Comparison of ENCODE assay signal across 8 cellular contexts in genomic region chr7:103037823-103038739, GRCh38. TPM values are rescaled to one million over a fixed set of nuclear protein-coding genes. Genes with fewer than 3 reads are reported as not detected.
DNase-seq lines count a peak whose midpoint lies in the region; ATAC-seq, FAIRE-seq and TF ChIP-seq lines count a peak whose summit lies in the region.
"Not testable (repeated sequence)": the region's sequence is repeated elsewhere in the genome, so short reads cannot be mapped to it uniquely, and the experiment has no call there.

No MANE protein-coding gene starts in this region.

- intact Hi-C loops in Calu3 (cut with micrococcal nuclease; ENCODE audit: unreplicated experiment) (loop anchor here (5.0 kb wide), 1 partner anchor 46 kb away; no protein-coding TSS in a partner anchor), PC-9 (cut with micrococcal nuclease; ENCODE audit: unreplicated experiment) (loop anchor here (5.0 kb wide), 2 partner anchors 46 to 66 kb away; no protein-coding TSS in a partner anchor)
- intact Hi-C loops in activated CD4-positive, alpha-beta memory T cell treated with anti-CD3 and anti-CD28 coated beads for 36 hours (cut with micrococcal nuclease); HepG2 (cut with micrococcal nuclease; ENCODE audit: unreplicated experiment); stomach (cut with DNase I; ENCODE audit: low total_unique reads): not testable (repeated sequence)

- H3K27me3 ChIP-seq in HUES64 (ENCODE audit: insufficient read depth, low read length); PC-9 (ENCODE audit: insufficient read depth, low read depth); endodermal cell (ENCODE audit: control insufficient read depth, insufficient read depth, low read length, poor library complexity, severe bottlenecking); HepG2 (ENCODE audit: control insufficient read depth in 1 of 2, insufficient read depth in 2 of 2, low read length in 2 of 2); stomach: not testable (repeated sequence)

- BruUV-seq in Calu3 (replicated peaks; lab: Mats Ljungman, UMichigan); PC-9 (replicated peaks; lab: Mats Ljungman, UMichigan); HepG2 (replicated peaks; lab: Mats Ljungman, UMichigan): not testable (repeated sequence)

- not testable (repeated sequence) for H3K9me2 ChIP-seq in PC-9 (ENCODE audit: insufficient read depth)

- POLR2A ChIA-PET in PC-9 (lab: Charles Lee; ENCODE audit: unreplicated experiment) (interaction anchor here (0.6 kb wide), 5 partner anchors 37 to 205 kb away, joined by 3 to 7 read pairs (median 5); partner anchors contain the start of genes ARMC10 and FBXL13), HepG2 (lab: Yijun Ruan, JAX) (interaction anchor here (0.6 to 2.4 kb wide), 6 partner anchors 13 to 289 kb away, joined by 3 to 16 read pairs (median 7); partner anchors contain the start of genes ARMC10, FAM185A and FBXL13)
- POLR2A ChIA-PET in activated CD4-positive, alpha-beta memory T cell treated with anti-CD3 and anti-CD28 coated beads for 36 hours (lab: Charles Lee) = not testable (repeated sequence)

- WGBS in HUES64 = 77% methylated on average over 20 of the region's 20 CpGs
- WGBS in endodermal cell (ENCODE audit: insufficient coverage in 1 of 2, insufficient read length in 1 of 2), 2 experiments = 83 to 85% methylated on average over 14 to 20 of the region's 20 CpGs
- WGBS in HepG2 (ENCODE audit: low lambda C conversion rate) = 40% methylated on average over 12 of the region's 20 CpGs
- WGBS in stomach, 5 donors = 65 to 74% (median 69%) methylated on average over 20 of the region's 20 CpGs

- CTCF ChIA-PET in Calu3 (lab: Charles Lee) (interaction anchor here (0.6 to 1.3 kb wide), 4 partner anchors 12 to 28 kb away, joined by 3 to 5 read pairs (median 4); no protein-coding TSS in a partner anchor), PC-9 (lab: Charles Lee) (interaction anchor here (0.6 to 0.7 kb wide), 3 partner anchors 23 to 449 kb away, joined by 3 to 8 read pairs (median 6); no protein-coding TSS in a partner anchor)
- CTCF ChIA-PET in activated CD4-positive, alpha-beta memory T cell treated with anti-CD3 and anti-CD28 coated beads for 36 hours (lab: Charles Lee); HepG2 (lab: Yijun Ruan, JAX; ENCODE audit: low intra/inter-chr PET ratio, low total read pairs): not testable (repeated sequence)

- TF ChIP-seq POLR2A in HepG2 (IDR thresholded peaks at IDR 0.05; ENCODE audit: insufficient read depth in 1 of 2, low read depth in 2 of 2, low read length in 2 of 2); stomach (IDR thresholded peaks at IDR 0.05): not testable (repeated sequence)

- not testable (repeated sequence) for H3F3A ChIP-seq in PC-9 (ENCODE audit: insufficient read depth, low read depth)

- not testable (repeated sequence) for H3K9me3 Mint-ChIP-seq in Calu3 (ENCODE audit: low read depth, unreplicated experiment)
- H3K9me3 Mint-ChIP-seq in activated CD4-positive, alpha-beta memory T cell treated with anti-CD3 and anti-CD28 coated beads for 36 hours = peaks cover 10% of the 10 kb centered on the region
- H3K9me3 Mint-ChIP-seq in endodermal cell = peaks cover 69% of the 10 kb centered on the region

- not testable (repeated sequence) for TF ChIP-seq RAD21 in HepG2 (CRISPR knock-in tag; IDR thresholded peaks at IDR 0.05)

- H3K27ac ChIP-seq in HUES64 (ENCODE audit: low read depth, low read length) (0 out of 2 replicates have a peak overlapping the region, but pooled peaks have one; percentile 46), PC-9 (peak overlapping the region; percentile 61), HepG2 (ENCODE audit: extremely low read length, insufficient read depth, low read length) (peak overlapping the region; percentile 47), stomach (peak overlapping the region in 1 of 5 donors; percentile 55)
- H3K27ac ChIP-seq in endodermal cell (ENCODE audit: low read depth, low read length) = not testable (repeated sequence)

- H3K36me3 Mint-ChIP-seq in Calu3 (ENCODE audit: insufficient read depth, unreplicated experiment); activated CD4-positive, alpha-beta memory T cell treated with anti-CD3 and anti-CD28 coated beads for 36 hours: not testable (repeated sequence)
- peaks cover 28% of the 10 kb centered on the region for H3K36me3 Mint-ChIP-seq in endodermal cell (ENCODE audit: low read depth)

- FAIRE-seq in HepG2 (lab: Jason Lieb, UNC) = peak; percentile 40

- H3K36me3 ChIP-seq in HUES64 (ENCODE audit: insufficient read depth, low read length); PC-9 (ENCODE audit: low read depth); endodermal cell (ENCODE audit: control insufficient read depth, insufficient read depth, low read length); HepG2 (replicated peaks in 1 of 2; ENCODE audit: control insufficient read depth in 1 of 2, insufficient read depth in 2 of 2, low read length in 2 of 2); stomach: not testable (repeated sequence)

- H3K4me3 ChIP-seq in HUES64 (ENCODE audit: low read length); stomach: not testable (repeated sequence)
- peak overlapping the region; percentile 46; the same call in 1 of the 2 replicates for H3K4me3 ChIP-seq in PC-9
- H3K4me3 ChIP-seq in endodermal cell (ENCODE audit: low read length) = peak overlapping the region; percentile 35
- H3K4me3 ChIP-seq in HepG2 (replicated peaks in 1 of 3; ENCODE audit: insufficient read depth in 1 of 3, low read depth in 2 of 3, low read length in 3 of 3) = peak overlapping the region in 2 of 3 experiments; percentile 51 to 61; a peak in 5 of 6 replicates

- not testable (repeated sequence) for H4K20me1 ChIP-seq in PC-9 (ENCODE audit: insufficient read depth); HepG2 (ENCODE audit: insufficient read depth, low read length)

- peak overlapping the region; percentile 76 for H2AFZ ChIP-seq in PC-9
- peak overlapping the region; percentile 87 for H2AFZ ChIP-seq in HepG2 (ENCODE audit: low read length)

- not testable (repeated sequence) for H3K4me3 Mint-ChIP-seq in Calu3 (ENCODE audit: low read depth, unreplicated experiment); activated CD4-positive, alpha-beta memory T cell treated with anti-CD3 and anti-CD28 coated beads for 36 hours; endodermal cell

- H3K4me1 ChIP-seq in HUES64 (ENCODE audit: insufficient read depth, low read length); endodermal cell (ENCODE audit: control insufficient read depth, insufficient read depth, low read length): not testable (repeated sequence)
- H3K4me1 ChIP-seq in PC-9 (replicated peaks; ENCODE audit: insufficient read depth) (peaks cover 17% of the 10 kb centered on the region), HepG2 (ENCODE audit: insufficient read depth, low read length) (peaks cover 17% of the 10 kb centered on the region), stomach (peaks cover 0 to 13% (median 3%) of the 10 kb centered on the region in 4 donors)

- H3K4me2 ChIP-seq in PC-9 = peak overlapping the region; percentile 67
- peak overlapping the region; percentile 82 for H3K4me2 ChIP-seq in HepG2 (ENCODE audit: low read depth, low read length)

- peaks cover 11% of the 10 kb centered on the region for H3K4me1 Mint-ChIP-seq in Calu3 (ENCODE audit: low read depth, unreplicated experiment)
- H3K4me1 Mint-ChIP-seq in activated CD4-positive, alpha-beta memory T cell treated with anti-CD3 and anti-CD28 coated beads for 36 hours (ENCODE audit: low read depth); endodermal cell: not testable (repeated sequence)

- H3K9ac ChIP-seq in HUES64 (ENCODE audit: low read depth, low read length) (peak overlapping the region; percentile 54), HepG2 (ENCODE audit: insufficient read depth, low read depth, low read length) (peak overlapping the region; percentile 52; the same call in 1 of the 2 replicates)
- not testable (repeated sequence) for H3K9ac ChIP-seq in endodermal cell (ENCODE audit: extremely low read depth, low read length, poor library complexity, severe bottlenecking)

- H3K9me3 ChIP-seq in HUES64 (ENCODE audit: insufficient read depth, low read depth, low read length); PC-9 (ENCODE audit: insufficient read depth, low read depth); HepG2 (ENCODE audit: low read length); stomach: not testable (repeated sequence)
- H3K9me3 ChIP-seq in endodermal cell (ENCODE audit: control insufficient read depth, low read length) = peaks cover 42% of the 10 kb centered on the region

- not testable (repeated sequence) for H3K79me2 ChIP-seq in PC-9 (ENCODE audit: low read depth); HepG2 (ENCODE audit: insufficient read depth, low read length)

- peak; percentile 81 for DNase-seq in Calu3
- peak; percentile 82 for DNase-seq in NCI-H2227 (lab: John Stamatoyannopoulos, UW; ENCODE audit: unreplicated experiment)
- peak; percentile 82 to 87 for DNase-seq in PC-9
- DNase-seq in activated CD4-positive, alpha-beta memory T cell treated with anti-CD3 and anti-CD28 coated beads for 36 hours = peak; percentile 12
- DNase-seq in endodermal cell = peak; percentile 73
- peak; percentile 80 for DNase-seq in HepG2 (ENCODE audit: low spot score)
- peak; percentile 53 for DNase-seq in stomach

- TF ChIP-seq CTCF in Calu3 (IDR thresholded peaks at IDR 0.05; ENCODE audit: unreplicated experiment); PC-9 (conservative IDR thresholded peaks at IDR 0.05); endodermal cell (conservative IDR thresholded peaks at IDR 0.05); HepG2 (CRISPR knock-in tag; IDR thresholded peaks at IDR 0.05); stomach (IDR thresholded peaks at IDR 0.05): not testable (repeated sequence)

- 0 out of 4 replicates have a peak, but pooled peaks of 1 of the 2 experiments have one; percentile 14 for TF ChIP-seq EP300 in HepG2 (IDR thresholded peaks at IDR 0.05; ENCODE audit: low read depth in 2 of 2, low read length in 2 of 2)
- not testable (repeated sequence) for TF ChIP-seq EP300 in HepG2 (CRISPR knock-in tag; IDR thresholded peaks at IDR 0.05; ENCODE audit: borderline replicate concordance); stomach (IDR thresholded peaks at IDR 0.05)

- in situ Hi-C loops in HepG2 (cut with HindIII; ENCODE audit: extremely low pct_ligation_motif_present, low pct_unique_long_range_greater_than_20kb) = not testable (repeated sequence)

- not testable (repeated sequence) for H3K27me3 Mint-ChIP-seq in Calu3 (ENCODE audit: unreplicated experiment); activated CD4-positive, alpha-beta memory T cell treated with anti-CD3 and anti-CD28 coated beads for 36 hours; endodermal cell (ENCODE audit: insufficient read depth)

- peak; percentile 95 for ATAC-seq in HepG2

- H3K27ac Mint-ChIP-seq in Calu3 (ENCODE audit: unreplicated experiment) = peak overlapping the region; percentile 42
- H3K27ac Mint-ChIP-seq in activated CD4-positive, alpha-beta memory T cell treated with anti-CD3 and anti-CD28 coated beads for 36 hours; endodermal cell: not testable (repeated sequence)

RNA-seq across cellular contexts. Expression of gene FBXL13, which starts 36.5 kb away (rescaled TPM):
- total RNA-seq in Calu3 (2022) (1.3 and 2.6 TPM in 2 replicates), PC-9 (2021) (10.4 and 19.4 TPM in 2 replicates), endodermal cell (1 to 10 TPM; 2.1 to 2.7 TPM), HepG2 (2016; rRNA removed; fragmentation: Illumina TruSeq; extraction: Trizol) (0.22 and 0.77 TPM in 2 replicates), stomach (10 to 100 TPM in 3 of 5 donors, 1 to 10 TPM in 1, not detected in 1; 5.8 to 25.3 (median 10.8) TPM)
- polyA plus RNA-seq in HUES64 (2013, experiment 1 of 2) = 3.4 TPM
- 2.0 TPM for polyA plus RNA-seq in HUES64 (2013, experiment 2 of 2)
- under 1 TPM; 0.45 to 0.63 TPM for total RNA-seq in activated CD4-positive, alpha-beta memory T cell treated with anti-CD3 and anti-CD28 coated beads for 36 hours
- polyA plus RNA-seq in endodermal cell (2013, experiment 1 of 2) = 1.5 TPM
- 1.4 TPM for polyA plus RNA-seq in endodermal cell (2013, experiment 2 of 2)
- total RNA-seq in HepG2 (2016; cell fraction: cytosol; rRNA removed; fragmentation: Illumina TruSeq; extraction: Trizol; ENCODE audit: low read depth) = 1.2 and 1.7 TPM in 2 replicates
- 0.42 and 0.71 TPM in 2 replicates for total RNA-seq in HepG2 (2016; cell fraction: insoluble cytoplasmic fraction; rRNA removed; fragmentation: Illumina TruSeq; extraction: Trizol)
- 1.0 and 1.2 TPM in 2 replicates for total RNA-seq in HepG2 (2016; cell fraction: membrane; rRNA removed; fragmentation: Illumina TruSeq; extraction: Trizol)
- total RNA-seq in HepG2 (2016; cell fraction: nucleus; rRNA removed; fragmentation: Illumina TruSeq; extraction: Trizol) = 1.2 and 1.3 TPM in 2 replicates
- polyA plus RNA-seq in HepG2 (2011; rRNA removed) (0.24 TPM in 2 replicates), stomach (1 to 10 TPM in 2 of 3 donors, under 1 TPM in 1; 0.80 to 6.0 (median 2.4) TPM)
- 0.12 and 0.27 TPM in 2 replicates for polyA plus RNA-seq in HepG2 (2011; cell fraction: cytosol; rRNA removed)
- polyA plus RNA-seq in HepG2 (2011; cell fraction: nucleus; rRNA removed) = 0.16 and 0.29 TPM in 2 replicates
- polyA plus RNA-seq in HepG2 (2012) = 0.21 and 0.70 TPM in 2 replicates
- polyA plus RNA-seq in HepG2 (2016; cell fraction: cytosol; fragmentation: Illumina TruSeq; extraction: Trizol; ENCODE audit: low read depth) = 0.19 and 0.44 TPM in 2 replicates
- polyA plus RNA-seq in HepG2 (2016; cell fraction: insoluble cytoplasmic fraction; fragmentation: Illumina TruSeq; extraction: Trizol; ENCODE audit: low read depth) = 0.29 and 0.35 TPM in 2 replicates
- polyA plus RNA-seq in HepG2 (2016; cell fraction: membrane; fragmentation: Illumina TruSeq; extraction: Trizol; ENCODE audit: low read depth) = 0.34 and 0.45 TPM in 2 replicates
- polyA plus RNA-seq in HepG2 (2016; cell fraction: nucleus; fragmentation: Illumina TruSeq; extraction: Trizol; ENCODE audit: insufficient read depth, low read depth) = 0.29 TPM in 1 of 2 replicates, not detected in the other
- 0.58 and 1.4 TPM in 2 replicates for polyA minus RNA-seq in HepG2 (2011; rRNA and poly(A)+ RNA removed; ENCODE audit: low replicate concordance)
- polyA minus RNA-seq in HepG2 (2011; cell fraction: cytosol; rRNA and poly(A)+ RNA removed) = 0.53 TPM in 1 of 2 replicates, not detected in the other
- polyA minus RNA-seq in HepG2 (2011; cell fraction: nucleus; rRNA and poly(A)+ RNA removed) = 1.4 and 2.7 TPM in 2 replicates

RNA-seq across cellular contexts. Expression of gene ARMC10, which starts 36.9 kb away (rescaled TPM):
- total RNA-seq in Calu3 (2022) (34.5 and 41.0 TPM in 2 replicates), PC-9 (2021) (53.3 and 66.0 TPM in 2 replicates), endodermal cell (10 to 100 TPM; 46.3 to 48.9 TPM), HepG2 (2016; rRNA removed; fragmentation: Illumina TruSeq; extraction: Trizol) (23.5 and 23.7 TPM in 2 replicates), stomach (100 to 1,000 TPM in 1 of 5 donors, 10 to 100 TPM in 3, 1 to 10 TPM in 1; 1.8 to 118 (median 38.8) TPM)
- 39.4 TPM for polyA plus RNA-seq in HUES64 (2013, experiment 1 of 2)
- 36.8 TPM for polyA plus RNA-seq in HUES64 (2013, experiment 2 of 2)
- 10 to 100 TPM; 49.7 to 53.3 TPM for total RNA-seq in activated CD4-positive, alpha-beta memory T cell treated with anti-CD3 and anti-CD28 coated beads for 36 hours
- 43.8 TPM for polyA plus RNA-seq in endodermal cell (2013, experiment 1 of 2)
- polyA plus RNA-seq in endodermal cell (2013, experiment 2 of 2) = 41.4 TPM
- total RNA-seq in HepG2 (2016; cell fraction: cytosol; rRNA removed; fragmentation: Illumina TruSeq; extraction: Trizol; ENCODE audit: low read depth) = 16.0 and 23.7 TPM in 2 replicates
- total RNA-seq in HepG2 (2016; cell fraction: insoluble cytoplasmic fraction; rRNA removed; fragmentation: Illumina TruSeq; extraction: Trizol) = 23.2 and 23.3 TPM in 2 replicates
- 37.4 and 40.9 TPM in 2 replicates for total RNA-seq in HepG2 (2016; cell fraction: membrane; rRNA removed; fragmentation: Illumina TruSeq; extraction: Trizol)
- 14.2 and 15.4 TPM in 2 replicates for total RNA-seq in HepG2 (2016; cell fraction: nucleus; rRNA removed; fragmentation: Illumina TruSeq; extraction: Trizol)
- polyA plus RNA-seq in HepG2 (2011; rRNA removed) (7.8 and 11.3 TPM in 2 replicates), stomach (10 to 100 TPM; 16.9 to 25.1 (median 18.5) TPM)
- 4.9 and 5.7 TPM in 2 replicates for polyA plus RNA-seq in HepG2 (2011; cell fraction: cytosol; rRNA removed)
- 4.1 and 5.9 TPM in 2 replicates for polyA plus RNA-seq in HepG2 (2011; cell fraction: nucleus; rRNA removed)
- 10.2 and 14.2 TPM in 2 replicates for polyA plus RNA-seq in HepG2 (2012)
- polyA plus RNA-seq in HepG2 (2016; cell fraction: cytosol; fragmentation: Illumina TruSeq; extraction: Trizol; ENCODE audit: low read depth) = 23.1 and 33.2 TPM in 2 replicates
- polyA plus RNA-seq in HepG2 (2016; cell fraction: insoluble cytoplasmic fraction; fragmentation: Illumina TruSeq; extraction: Trizol; ENCODE audit: low read depth) = 24.7 and 25.8 TPM in 2 replicates
- 38.2 and 39.1 TPM in 2 replicates for polyA plus RNA-seq in HepG2 (2016; cell fraction: membrane; fragmentation: Illumina TruSeq; extraction: Trizol; ENCODE audit: low read depth)
- 19.4 and 21.9 TPM in 2 replicates for polyA plus RNA-seq in HepG2 (2016; cell fraction: nucleus; fragmentation: Illumina TruSeq; extraction: Trizol; ENCODE audit: insufficient read depth, low read depth)
- polyA minus RNA-seq in HepG2 (2011; rRNA and poly(A)+ RNA removed; ENCODE audit: low replicate concordance) = 6.1 and 14.9 TPM in 2 replicates
- 6.4 and 8.8 TPM in 2 replicates for polyA minus RNA-seq in HepG2 (2011; cell fraction: cytosol; rRNA and poly(A)+ RNA removed)
- polyA minus RNA-seq in HepG2 (2011; cell fraction: nucleus; rRNA and poly(A)+ RNA removed) = 13.6 and 19.5 TPM in 2 replicates

Comparison
In these comparisons a context has a peak if more than half of its experiments do, and no peak if none do; other contexts are left out.
1. DNase-seq: peak in every context shown above with its lines; median percentile 84 in PC-9; 82 in NCI-H2227; 81 in Calu3; 80 in HepG2; 73 in endodermal cell; 53 in stomach; 12 in activated CD4-positive, alpha-beta memory T cell treated with anti-CD3 and anti-CD28 coated beads for 36 hours.